In the genomic region with DNA sequence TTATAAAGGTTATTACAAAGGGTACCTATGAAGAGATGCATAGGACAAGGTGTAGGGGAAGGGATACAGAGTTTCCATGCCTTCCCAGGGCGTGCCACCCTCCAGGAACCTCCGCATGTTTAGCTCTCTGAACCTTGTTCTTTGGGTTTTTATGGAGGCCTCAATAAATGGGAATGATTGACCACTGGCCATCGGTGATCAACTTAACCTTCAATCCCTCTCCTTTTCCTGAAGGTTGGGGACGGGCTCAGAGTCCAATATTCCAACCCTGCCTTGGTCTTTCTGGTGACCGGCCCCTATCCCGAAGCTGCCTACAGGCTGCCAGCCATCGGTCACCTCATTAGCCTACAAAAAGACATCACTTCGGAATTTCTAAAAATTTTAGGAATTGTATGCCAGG, we compare ENCODE assay signal across 35 cellular contexts. TPM values are rescaled to one million over a fixed set of nuclear protein-coding genes. Genes with fewer than 3 reads are reported as not detected.
"Had no signal": no experiment of that assay in that cellular context is flagged by ENCODE, and none has a peak within 500 bp of the region (broad histone marks: within the 10 kb centered on the region; RNA-seq: fewer than 3 reads in every experiment).

No MANE protein-coding gene starts in this region.

- DNase-seq: activated CD4-positive, alpha-beta T cell treated with anti-CD3 and anti-CD28 coated beads for 1 hour; activated CD4-positive, alpha-beta T cell treated with anti-CD3 and anti-CD28 coated beads, Interleukin-2, amount 10 ng/mL, durations not matched to agents 24 days and 14 days; activated CD4-positive, alpha-beta T cell treated with anti-CD3 and anti-CD28 coated beads, Interleukin-2, amount 50 U/mL, for 4 hours; activated CD4-positive, CD25-positive, alpha-beta regulatory T cell; activated CD8-positive, alpha-beta T cell treated with anti-CD3 and anti-CD28 coated beads for 36 hours; activated effector memory CD4-positive, alpha-beta T cell treated with Interleukin-2 at 50 U/mL for 16 hours; activated naive CD4-positive, alpha-beta T cell treated with anti-CD3 and anti-CD28 coated beads, Interleukin-2, amount 50 U/mL, for 16 hours; activated naive CD8-positive, alpha-beta T cell treated with anti-CD3 and anti-CD28 coated beads for 36 hours; activated T-cell treated with anti-CD3 and anti-CD28 coated beads for 4 hours; activated T-cell treated with anti-CD3 and anti-CD28 coated beads, Interleukin-2, amount 50 U/mL, for 4 hours; amniotic stem cell; aorta; brain microvascular endothelial cell; Kasumi-1; KG1; MM.1S; MV-4-11; NCI-H1092; NCI-H1436 treated with DMSO at 0.1 percent for 48 hours; NCI-H1694 treated with DMSO at 0.1 percent for 48 hours; NCI-H2029; NCI-H345; NCI-H524 treated with DMSO at 0.1 percent for 48 hours; PC-9; SHP77; SJCRH30; T1000; WERI-Rb-1 had no signal

- H3K4me3 Mint-ChIP-seq: activated CD4-positive, alpha-beta T cell treated with anti-CD3 and anti-CD28 coated beads, Interleukin-2, amount 10 ng/mL, durations not matched to agents 24 days and 14 days; activated CD8-positive, alpha-beta T cell treated with anti-CD3 and anti-CD28 coated beads for 36 hours; activated naive CD8-positive, alpha-beta T cell treated with anti-CD3 and anti-CD28 coated beads for 36 hours; activated T-cell treated with anti-CD3 and anti-CD28 coated beads, Interleukin-2, amount 50 U/mL, for 4 hours; activated T-helper 1 cell treated with anti-CD3 and anti-CD28 coated beads, Interleukin-12 subunit alpha, Interleukin-12 subunit beta, Interleukin-2, Interleukin-4 antibody, amounts not matched to agents 30 ng/mL and 10 ng/mL and 1 ng/mL, durations not matched to agents 14 hours and 24 hours and 36 hours had no signal

- H3K36me3 Mint-ChIP-seq: activated naive CD8-positive, alpha-beta T cell treated with anti-CD3 and anti-CD28 coated beads for 36 hours had no signal

- H3K27me3 ChIP-seq: brain microvascular endothelial cell, SJCRH30 had no signal

- H3K27me3 Mint-ChIP-seq: activated CD8-positive, alpha-beta T cell treated with anti-CD3 and anti-CD28 coated beads for 36 hours; activated naive CD8-positive, alpha-beta T cell treated with anti-CD3 and anti-CD28 coated beads for 36 hours had no signal

- H3K4me3 ChIP-seq: PC-9, SJCRH30, SK-N-MC had no signal

- H3K9me3 Mint-ChIP-seq: activated CD4-positive, alpha-beta T cell treated with anti-CD3 and anti-CD28 coated beads, Interleukin-2, amount 10 ng/mL, durations not matched to agents 24 days and 14 days; activated naive CD8-positive, alpha-beta T cell treated with anti-CD3 and anti-CD28 coated beads for 36 hours; activated T-cell treated with anti-CD3 and anti-CD28 coated beads, Interleukin-2, amount 50 U/mL, for 4 hours; activated T-helper 1 cell treated with anti-CD3 and anti-CD28 coated beads, Interleukin-12 subunit alpha, Interleukin-12 subunit beta, Interleukin-2, Interleukin-4 antibody, amounts not matched to agents 30 ng/mL and 10 ng/mL and 1 ng/mL, durations not matched to agents 14 hours and 24 hours and 36 hours had no signal

- H3K4me1 Mint-ChIP-seq: activated CD4-positive, alpha-beta T cell treated with anti-CD3 and anti-CD28 coated beads, Interleukin-2, amount 10 ng/mL, durations not matched to agents 24 days and 14 days had no signal

- ATAC-seq: activated CD8-positive, alpha-beta T cell treated with anti-CD3 and anti-CD28 coated beads for 36 hours; activated T-cell treated with anti-CD3 and anti-CD28 coated beads, Interleukin-2, amount 50 U/mL, for 4 hours had no signal

- H3K9me3 ChIP-seq: SJCRH30 had no signal

- H3K27ac Mint-ChIP-seq: activated CD4-positive, alpha-beta T cell treated with anti-CD3 and anti-CD28 coated beads, Interleukin-2, amount 10 ng/mL, durations not matched to agents 24 days and 14 days; activated CD8-positive, alpha-beta T cell treated with anti-CD3 and anti-CD28 coated beads for 36 hours; activated naive CD8-positive, alpha-beta T cell treated with anti-CD3 and anti-CD28 coated beads for 36 hours; activated T-helper 1 cell treated with anti-CD3 and anti-CD28 coated beads, Interleukin-12 subunit alpha, Interleukin-12 subunit beta, Interleukin-2, Interleukin-4 antibody, amounts not matched to agents 30 ng/mL and 10 ng/mL and 1 ng/mL, durations not matched to agents 14 hours and 24 hours and 36 hours had no signal

- H3K27ac ChIP-seq: brain microvascular endothelial cell, PC-9, SJCRH30, SK-N-MC, WERI-Rb-1 had no signal

- H3K36me3 ChIP-seq: brain microvascular endothelial cell, SJCRH30, WERI-Rb-1 had no signal

- H3K4me1 ChIP-seq: SJCRH30 had no signal

RNA-seq across cellular contexts. Expression of a gene that starts 11.7 kb away (rescaled TPM):
- total RNA-seq: activated CD4-positive, alpha-beta T cell treated with anti-CD3 and anti-CD28 coated beads, Interleukin-2, amount 10 ng/mL, durations not matched to agents 24 days and 14 days; NCI-H460; OCI-LY7; PC-9; SJCRH30 had no signal

RNA-seq across cellular contexts. Expression of a gene that starts 34.0 kb away (rescaled TPM):
- total RNA-seq: activated CD4-positive, alpha-beta T cell treated with anti-CD3 and anti-CD28 coated beads, Interleukin-2, amount 10 ng/mL, durations not matched to agents 24 days and 14 days; activated CD8-positive, alpha-beta memory T cell treated with anti-CD3 and anti-CD28 coated beads for 36 hours; activated CD8-positive, alpha-beta T cell treated with anti-CD3 and anti-CD28 coated beads for 36 hours; activated naive CD8-positive, alpha-beta T cell treated with anti-CD3 and anti-CD28 coated beads for 36 hours; activated T-cell treated with anti-CD3 and anti-CD28 coated beads, Interleukin-2, amount 50 U/mL, for 4 hours; activated T-helper 1 cell treated with anti-CD3 and anti-CD28 coated beads, Interleukin-12 subunit alpha, Interleukin-12 subunit beta, Interleukin-2, Interleukin-4 antibody, amounts not matched to agents 30 ng/mL and 10 ng/mL and 1 ng/mL, durations not matched to agents 14 hours and 24 hours and 36 hours; NCI-H460; OCI-LY7; PC-9; SJCRH30; T-helper 1 cell treated with Interleukin-12 subunit alpha and Interleukin-12 subunit beta and Interleukin-4 antibody, amounts not matched to agents 30 ng/mL and 1 ng/mL, for 36 hours; T-helper 2 cell treated with Interferon-gamma antibody and Interleukin-4, amounts not matched to agents 100 ng/mL and 5 ng/mL, for 36 hours had no signal

RNA-seq across cellular contexts. Expression of a gene that starts 55.0 kb away (rescaled TPM):
- total RNA-seq: NCI-H460, SJCRH30 had no signal
